Comparison of ENCODE assay signal across 1 cellular context in genomic region chr20:50520222-50520877, GRCh38.
TF ChIP-seq lines count a peak whose summit lies in the region.

No MANE protein-coding gene starts in this region.

TF ChIP-seq in GM23338, 12 proteins besides CTCF, POLR2A, EP300 and RAD21 (continued from another document):
- TF ChIP-seq, protein P1, sequence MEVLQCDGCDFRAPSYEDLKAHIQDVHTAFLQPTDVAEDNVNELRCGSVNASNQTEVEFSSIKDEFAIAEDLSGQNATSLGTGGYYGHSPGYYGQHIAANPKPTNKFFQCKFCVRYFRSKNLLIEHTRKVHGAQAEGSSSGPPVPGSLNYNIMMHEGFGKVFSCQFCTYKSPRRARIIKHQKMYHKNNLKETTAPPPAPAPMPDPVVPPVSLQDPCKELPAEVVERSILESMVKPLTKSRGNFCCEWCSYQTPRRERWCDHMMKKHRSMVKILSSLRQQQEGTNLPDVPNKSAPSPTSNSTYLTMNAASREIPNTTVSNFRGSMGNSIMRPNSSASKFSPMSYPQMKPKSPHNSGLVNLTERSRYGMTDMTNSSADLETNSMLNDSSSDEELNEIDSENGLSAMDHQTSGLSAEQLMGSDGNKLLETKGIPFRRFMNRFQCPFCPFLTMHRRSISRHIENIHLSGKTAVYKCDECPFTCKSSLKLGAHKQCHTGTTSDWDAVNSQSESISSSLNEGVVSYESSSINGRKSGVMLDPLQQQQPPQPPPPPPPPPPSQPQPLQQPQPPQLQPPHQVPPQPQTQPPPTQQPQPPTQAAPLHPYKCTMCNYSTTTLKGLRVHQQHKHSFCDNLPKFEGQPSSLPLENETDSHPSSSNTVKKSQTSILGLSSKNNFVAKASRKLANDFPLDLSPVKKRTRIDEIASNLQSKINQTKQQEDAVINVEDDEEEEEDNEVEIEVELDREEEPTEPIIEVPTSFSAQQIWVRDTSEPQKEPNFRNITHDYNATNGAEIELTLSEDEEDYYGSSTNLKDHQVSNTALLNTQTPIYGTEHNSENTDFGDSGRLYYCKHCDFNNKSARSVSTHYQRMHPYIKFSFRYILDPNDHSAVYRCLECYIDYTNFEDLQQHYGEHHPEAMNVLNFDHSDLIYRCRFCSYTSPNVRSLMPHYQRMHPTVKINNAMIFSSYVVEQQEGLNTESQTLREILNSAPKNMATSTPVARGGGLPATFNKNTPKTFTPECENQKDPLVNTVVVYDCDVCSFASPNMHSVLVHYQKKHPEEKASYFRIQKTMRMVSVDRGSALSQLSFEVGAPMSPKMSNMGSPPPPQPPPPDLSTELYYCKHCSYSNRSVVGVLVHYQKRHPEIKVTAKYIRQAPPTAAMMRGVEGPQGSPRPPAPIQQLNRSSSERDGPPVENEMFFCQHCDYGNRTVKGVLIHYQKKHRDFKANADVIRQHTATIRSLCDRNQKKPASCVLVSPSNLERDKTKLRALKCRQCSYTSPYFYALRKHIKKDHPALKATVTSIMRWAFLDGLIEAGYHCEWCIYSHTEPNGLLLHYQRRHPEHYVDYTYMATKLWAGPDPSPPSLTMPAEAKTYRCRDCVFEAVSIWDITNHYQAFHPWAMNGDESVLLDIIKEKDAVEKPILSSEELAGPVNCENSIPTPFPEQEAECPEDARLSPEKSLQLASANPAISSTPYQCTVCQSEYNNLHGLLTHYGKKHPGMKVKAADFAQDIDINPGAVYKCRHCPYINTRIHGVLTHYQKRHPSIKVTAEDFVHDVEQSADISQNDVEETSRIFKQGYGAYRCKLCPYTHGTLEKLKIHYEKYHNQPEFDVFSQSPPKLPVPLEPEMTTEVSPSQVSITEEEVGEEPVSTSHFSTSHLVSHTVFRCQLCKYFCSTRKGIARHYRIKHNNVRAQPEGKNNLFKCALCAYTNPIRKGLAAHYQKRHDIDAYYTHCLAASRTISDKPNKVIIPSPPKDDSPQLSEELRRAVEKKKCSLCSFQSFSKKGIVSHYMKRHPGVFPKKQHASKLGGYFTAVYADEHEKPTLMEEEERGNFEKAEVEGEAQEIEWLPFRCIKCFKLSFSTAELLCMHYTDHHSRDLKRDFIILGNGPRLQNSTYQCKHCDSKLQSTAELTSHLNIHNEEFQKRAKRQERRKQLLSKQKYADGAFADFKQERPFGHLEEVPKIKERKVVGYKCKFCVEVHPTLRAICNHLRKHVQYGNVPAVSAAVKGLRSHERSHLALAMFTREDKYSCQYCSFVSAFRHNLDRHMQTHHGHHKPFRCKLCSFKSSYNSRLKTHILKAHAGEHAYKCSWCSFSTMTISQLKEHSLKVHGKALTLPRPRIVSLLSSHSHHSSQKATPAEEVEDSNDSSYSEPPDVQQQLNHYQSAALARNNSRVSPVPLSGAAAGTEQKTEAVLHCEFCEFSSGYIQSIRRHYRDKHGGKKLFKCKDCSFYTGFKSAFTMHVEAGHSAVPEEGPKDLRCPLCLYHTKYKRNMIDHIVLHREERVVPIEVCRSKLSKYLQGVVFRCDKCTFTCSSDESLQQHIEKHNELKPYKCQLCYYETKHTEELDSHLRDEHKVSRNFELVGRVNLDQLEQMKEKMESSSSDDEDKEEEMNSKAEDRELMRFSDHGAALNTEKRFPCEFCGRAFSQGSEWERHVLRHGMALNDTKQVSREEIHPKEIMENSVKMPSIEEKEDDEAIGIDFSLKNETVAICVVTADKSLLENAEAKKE (CRISPR knock-in tag; IDR thresholded peaks at IDR 0.05) = no peak
- TF ChIP-seq JUNB (IDR thresholded peaks at IDR 0.05; ENCODE audit: unreplicated experiment) (no peak), ETS1 (IDR thresholded peaks at IDR 0.05) (no peak), EZH2phosphoT487 (IDR thresholded peaks at IDR 0.05; ENCODE audit: unreplicated experiment) (no peak), POLR2AphosphoS5 (IDR thresholded peaks at IDR 0.05; ENCODE audit: low read depth) (no peak), EZH2 (IDR thresholded peaks at IDR 0.05; ENCODE audit: low read depth, unreplicated experiment) (no peak), CREB1 (CRISPR knock-in tag; IDR thresholded peaks at IDR 0.05; ENCODE audit: low read depth) (no peak), ZNF331 (CRISPR knock-in tag; IDR thresholded peaks at IDR 0.05; ENCODE audit: low read depth) (no peak), ZNF114 (CRISPR knock-in tag; IDR thresholded peaks at IDR 0.05) (no peak), STAT1 (IDR thresholded peaks at IDR 0.05; ENCODE audit: unreplicated experiment) (no peak), NANOG (IDR thresholded peaks at IDR 0.05; ENCODE audit: borderline replicate concordance) (no peak)
